ENCODE assay signal across 1 cellular context in genomic region chr11:813440-814096, GRCh38.
TF ChIP-seq lines count a peak whose summit lies in the region.

No MANE protein-coding gene starts in this region.

TF ChIP-seq in HepG2, 621 proteins besides CTCF, POLR2A, EP300 and RAD21:
- peak; percentile 47; the same call in 1 of the 2 replicates for TF ChIP-seq ZBTB38 (CRISPR knock-in tag; IDR thresholded peaks at IDR 0.05)
- no peak for TF ChIP-seq HMG20A (CRISPR knock-in tag; IDR thresholded peaks at IDR 0.05; ENCODE audit: borderline replicate concordance)
- peak; percentile 96 for TF ChIP-seq AGO2 (optimal IDR thresholded peaks at IDR 0.05; ENCODE audit: low read depth, low read length)
- peak; percentile 46 for TF ChIP-seq POLR2G (IDR thresholded peaks at IDR 0.05; ENCODE audit: low read depth, low read length)
- TF ChIP-seq ZNF44 (CRISPR knock-in tag; IDR thresholded peaks at IDR 0.05): no peak
- no peak for TF ChIP-seq KAT7 (CRISPR knock-in tag; IDR thresholded peaks at IDR 0.05; ENCODE audit: borderline replicate concordance)
- TF ChIP-seq KDM2A (CRISPR knock-in tag; IDR thresholded peaks at IDR 0.05; ENCODE audit: borderline replicate concordance, low read depth): peak; percentile 17; the same call in 1 of the 2 replicates
- TF ChIP-seq, protein P1, sequence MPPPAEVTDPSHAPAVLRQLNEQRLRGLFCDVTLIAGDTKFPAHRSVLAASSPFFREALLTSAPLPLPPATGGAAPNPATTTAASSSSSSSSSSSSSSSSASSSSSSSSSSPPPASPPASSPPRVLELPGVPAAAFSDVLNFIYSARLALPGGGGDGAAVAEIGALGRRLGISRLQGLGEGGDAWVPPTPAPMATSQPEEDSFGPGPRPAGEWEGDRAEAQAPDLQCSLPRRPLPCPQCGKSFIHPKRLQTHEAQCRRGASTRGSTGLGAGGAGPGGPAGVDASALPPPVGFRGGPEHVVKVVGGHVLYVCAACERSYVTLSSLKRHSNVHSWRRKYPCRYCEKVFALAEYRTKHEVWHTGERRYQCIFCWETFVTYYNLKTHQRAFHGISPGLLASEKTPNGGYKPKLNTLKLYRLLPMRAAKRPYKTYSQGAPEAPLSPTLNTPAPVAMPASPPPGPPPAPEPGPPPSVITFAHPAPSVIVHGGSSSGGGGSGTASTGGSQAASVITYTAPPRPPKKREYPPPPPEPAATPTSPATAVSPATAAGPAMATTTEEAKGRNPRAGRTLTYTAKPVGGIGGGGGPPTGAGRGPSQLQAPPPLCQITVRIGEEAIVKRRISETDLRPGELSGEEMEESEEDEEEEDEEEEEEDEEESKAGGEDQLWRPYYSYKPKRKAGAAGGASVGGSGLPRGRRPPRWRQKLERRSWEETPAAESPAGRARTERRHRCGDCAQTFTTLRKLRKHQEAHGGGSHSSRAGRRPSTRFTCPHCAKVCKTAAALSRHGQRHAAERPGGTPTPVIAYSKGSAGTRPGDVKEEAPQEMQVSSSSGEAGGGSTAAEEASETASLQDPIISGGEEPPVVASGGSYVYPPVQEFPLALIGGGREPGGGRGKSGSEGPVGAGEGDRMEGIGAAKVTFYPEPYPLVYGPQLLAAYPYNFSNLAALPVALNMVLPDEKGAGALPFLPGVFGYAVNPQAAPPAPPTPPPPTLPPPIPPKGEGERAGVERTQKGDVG (CRISPR knock-in tag; IDR thresholded peaks at IDR 0.05; ENCODE audit: borderline replicate concordance): no peak
- TF ChIP-seq KDM3A (CRISPR knock-in tag; IDR thresholded peaks at IDR 0.05; ENCODE audit: low read depth): no peak
- 0 out of 2 replicates have a peak, but pooled peaks have one; percentile 59 for TF ChIP-seq ZC3H13 (CRISPR knock-in tag; IDR thresholded peaks at IDR 0.05)
- TF ChIP-seq, protein P2, sequence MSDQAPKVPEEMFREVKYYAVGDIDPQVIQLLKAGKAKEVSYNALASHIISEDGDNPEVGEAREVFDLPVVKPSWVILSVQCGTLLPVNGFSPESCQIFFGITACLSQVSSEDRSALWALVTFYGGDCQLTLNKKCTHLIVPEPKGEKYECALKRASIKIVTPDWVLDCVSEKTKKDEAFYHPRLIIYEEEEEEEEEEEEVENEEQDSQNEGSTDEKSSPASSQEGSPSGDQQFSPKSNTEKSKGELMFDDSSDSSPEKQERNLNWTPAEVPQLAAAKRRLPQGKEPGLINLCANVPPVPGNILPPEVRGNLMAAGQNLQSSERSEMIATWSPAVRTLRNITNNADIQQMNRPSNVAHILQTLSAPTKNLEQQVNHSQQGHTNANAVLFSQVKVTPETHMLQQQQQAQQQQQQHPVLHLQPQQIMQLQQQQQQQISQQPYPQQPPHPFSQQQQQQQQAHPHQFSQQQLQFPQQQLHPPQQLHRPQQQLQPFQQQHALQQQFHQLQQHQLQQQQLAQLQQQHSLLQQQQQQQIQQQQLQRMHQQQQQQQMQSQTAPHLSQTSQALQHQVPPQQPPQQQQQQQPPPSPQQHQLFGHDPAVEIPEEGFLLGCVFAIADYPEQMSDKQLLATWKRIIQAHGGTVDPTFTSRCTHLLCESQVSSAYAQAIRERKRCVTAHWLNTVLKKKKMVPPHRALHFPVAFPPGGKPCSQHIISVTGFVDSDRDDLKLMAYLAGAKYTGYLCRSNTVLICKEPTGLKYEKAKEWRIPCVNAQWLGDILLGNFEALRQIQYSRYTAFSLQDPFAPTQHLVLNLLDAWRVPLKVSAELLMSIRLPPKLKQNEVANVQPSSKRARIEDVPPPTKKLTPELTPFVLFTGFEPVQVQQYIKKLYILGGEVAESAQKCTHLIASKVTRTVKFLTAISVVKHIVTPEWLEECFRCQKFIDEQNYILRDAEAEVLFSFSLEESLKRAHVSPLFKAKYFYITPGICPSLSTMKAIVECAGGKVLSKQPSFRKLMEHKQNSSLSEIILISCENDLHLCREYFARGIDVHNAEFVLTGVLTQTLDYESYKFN (CRISPR knock-in tag; conservative IDR thresholded peaks at IDR 0.05): no peak
- TF ChIP-seq PAF1 (CRISPR knock-in tag; IDR thresholded peaks at IDR 0.05): peak; percentile 91
- TF ChIP-seq AKAP8 (CRISPR knock-in tag; IDR thresholded peaks at IDR 0.05): peak; percentile 49; the same call in 1 of the 2 replicates
- TF ChIP-seq ZNF407 (CRISPR knock-in tag; IDR thresholded peaks at IDR 0.05; ENCODE audit: not compliant biosample characterization): no peak
- TF ChIP-seq POLR2AphosphoS5 (IDR thresholded peaks at IDR 0.05; ENCODE audit: low read depth, low read length): peak; percentile 33; the same call in 1 of the 2 replicates
- TF ChIP-seq RBM22 (optimal IDR thresholded peaks at IDR 0.05; ENCODE audit: low read length): peak; percentile 73
- peak; percentile 82; the same call in 1 of the 2 replicates for TF ChIP-seq POLR2AphosphoS2 (IDR thresholded peaks at IDR 0.05; ENCODE audit: low read depth, low read length)
- TF ChIP-seq ZNF687 (CRISPR knock-in tag; IDR thresholded peaks at IDR 0.05): peak; percentile 31
- 0 out of 2 replicates have a peak, but pooled peaks have one; percentile 36 for TF ChIP-seq ZNF274 (CRISPR knock-in tag; IDR thresholded peaks at IDR 0.05)
- peak; percentile 73 for TF ChIP-seq AGO1 (IDR thresholded peaks at IDR 0.05; ENCODE audit: low read depth, low read length, poor library complexity, severe bottlenecking)
